8 cellular contexts compared by ENCODE assay signal in the genomic region with DNA sequence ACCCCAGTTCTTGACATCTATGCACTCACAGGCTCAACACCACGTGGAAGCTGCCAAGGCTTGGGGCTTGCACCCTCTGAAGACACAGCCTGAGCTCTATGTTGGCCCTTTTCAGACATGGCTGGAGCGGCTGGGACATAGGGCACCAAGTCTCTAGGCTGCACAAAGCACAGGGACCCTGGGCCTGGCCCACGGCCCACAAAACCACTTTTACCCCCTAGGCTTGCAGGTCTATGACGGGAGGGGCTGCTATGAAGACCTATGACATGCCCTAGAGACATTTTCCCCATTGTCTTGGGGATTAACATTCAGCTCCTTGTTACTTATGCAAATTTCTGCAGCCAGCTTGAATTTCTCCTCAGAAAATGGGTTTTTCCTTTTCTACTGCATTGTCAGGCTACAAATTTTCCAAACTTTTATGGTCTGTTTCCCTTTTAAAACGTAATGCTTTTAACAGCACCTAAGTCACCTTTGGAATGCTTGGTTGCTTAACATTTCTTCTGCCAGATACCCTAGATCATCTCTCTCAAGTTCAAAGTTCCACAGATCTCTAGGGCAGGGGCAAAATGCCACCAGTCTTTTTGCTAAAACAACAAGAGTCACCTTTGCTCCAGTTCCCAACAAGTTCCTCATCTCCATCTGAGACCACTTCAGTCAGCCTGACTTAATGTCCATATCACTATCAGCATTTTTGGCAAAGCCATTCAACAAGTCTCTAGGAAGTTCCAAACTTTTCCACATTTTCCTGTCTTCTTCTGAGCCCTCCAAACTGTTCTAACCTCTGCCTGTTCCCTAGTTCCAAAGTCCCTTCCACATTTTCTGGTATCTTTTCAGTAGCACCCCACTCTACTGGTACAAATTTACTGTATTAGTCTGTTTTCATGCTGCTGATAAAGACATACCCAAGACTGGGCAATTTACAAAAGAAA.
DNase-seq lines count a peak whose midpoint lies in the region; ATAC-seq, FAIRE-seq and TF ChIP-seq lines count a peak whose summit lies in the region.
"Not testable (repeated sequence)": the region's sequence is repeated elsewhere in the genome, so short reads cannot be mapped to it uniquely, and the experiment has no call there.

No MANE protein-coding gene starts in this region.

- H3K27ac Mint-ChIP-seq in Caco-2 (ENCODE audit: unreplicated experiment) (peak overlapping the region; percentile 34), endothelial cell (ENCODE audit: unreplicated experiment) (peak overlapping the region; percentile 30), neural crest cell (ENCODE audit: unreplicated experiment) (peak overlapping the region; percentile 64)

- 79% methylated on average over 5 of the region's 5 CpGs for WGBS in hepatocyte (ENCODE audit: low lambda C conversion rate, missing lambda C conversion rate)
- WGBS in liver = 48% methylated on average over 5 of the region's 5 CpGs
- 13% methylated on average over 1 of the region's 5 CpGs for WGBS in right lobe of liver (ENCODE audit: insufficient coverage, low coverage, low lambda C conversion rate, missing lambda C conversion rate)

- H3K9me2 ChIP-seq in hepatocyte (replicated peaks; ENCODE audit: insufficient read depth) = not testable (repeated sequence)

- H3K4me1 ChIP-seq in Caco-2 = peaks cover 12% of the 10 kb centered on the region
- not testable (repeated sequence) for H3K4me1 ChIP-seq in hepatocyte (ENCODE audit: insufficient read depth); kidney (ENCODE audit: control insufficient read depth in 1 of 2, insufficient read depth in 1 of 2, low read depth in 1 of 2, low read length in 2 of 2)
- H3K4me1 ChIP-seq in liver (ENCODE audit: control insufficient read depth in 4 of 4, insufficient read depth in 4 of 4, low read length in 3 of 4) = peaks cover 6 to 28% (median 20%) of the 10 kb centered on the region in 4 donors
- H3K4me1 ChIP-seq in right lobe of liver = peaks cover 0 to 24% (median 10%) of the 10 kb centered on the region in 4 donors

- CTCF ChIA-PET in Caco-2 (lab: Charles Lee) = not testable (repeated sequence)

- H3K4me3 Mint-ChIP-seq in Caco-2 (ENCODE audit: unreplicated experiment); neural crest cell: not testable (repeated sequence)
- peak overlapping the region; percentile 77 for H3K4me3 Mint-ChIP-seq in endothelial cell (ENCODE audit: unreplicated experiment)

- not testable (repeated sequence) for TF ChIP-seq CTCF in Caco-2 (IDR thresholded peaks at IDR 0.05; ENCODE audit: insufficient read depth in 1 of 2, low read depth in 1 of 2, low read length in 1 of 2, severe bottlenecking in 1 of 2, unreplicated experiment in 1 of 2); endothelial cell (IDR thresholded peaks at IDR 0.05; ENCODE audit: unreplicated experiment); hepatocyte (IDR thresholded peaks at IDR 0.05; ENCODE audit: poor library complexity); kidney (IDR thresholded peaks at IDR 0.05; ENCODE audit: borderline replicate concordance, extremely low read depth, insufficient read depth); liver (IDR thresholded peaks at IDR 0.05; ENCODE audit: low read depth, low read length, missing input control); right lobe of liver (IDR thresholded peaks at IDR 0.05); neural crest cell (conservative IDR thresholded peaks at IDR 0.05)

- not testable (repeated sequence) for BruUV-seq in Caco-2 (replicated peaks; lab: Mats Ljungman, UMichigan)

- not testable (repeated sequence) for H3K27me3 ChIP-seq in Caco-2 (replicated peaks; ENCODE audit: control insufficient read depth, insufficient read depth, low read length); hepatocyte; liver (ENCODE audit: control insufficient read depth in 4 of 4, insufficient read depth in 4 of 4, low read length in 3 of 4); right lobe of liver

- not testable (repeated sequence) for H3K27me3 Mint-ChIP-seq in Caco-2 (ENCODE audit: insufficient read depth, unreplicated experiment); endothelial cell (ENCODE audit: unreplicated experiment); neural crest cell (ENCODE audit: low read depth)

- H3K36me3 Mint-ChIP-seq in Caco-2 (ENCODE audit: insufficient read depth, unreplicated experiment) (peaks cover 39% of the 10 kb centered on the region), endothelial cell (ENCODE audit: low read depth, unreplicated experiment) (peaks cover 42% of the 10 kb centered on the region)
- not testable (repeated sequence) for H3K36me3 Mint-ChIP-seq in neural crest cell (ENCODE audit: low read depth)

- not testable (repeated sequence) for H3K4me3 ChIP-seq in Caco-2 (ENCODE audit: low read depth, low read length); hepatocyte; kidney (ENCODE audit: low read length in 2 of 2); right lobe of liver
- peak overlapping the region in 1 of 3 donors; percentile 7 for H3K4me3 ChIP-seq in liver (ENCODE audit: low read depth in 1 of 3, low read length in 3 of 3)

- H2AFZ ChIP-seq in hepatocyte = not testable (repeated sequence)

- not testable (repeated sequence) for TF ChIP-seq POLR2A in right lobe of liver (IDR thresholded peaks at IDR 0.05)

- DNase-seq in Caco-2; endothelial cell (ENCODE audit: low spot score); hepatocyte (ENCODE audit: low spot score); kidney; neural crest cell (ENCODE audit: low read depth, low spot score): not testable (repeated sequence)
- DNase-seq in left lobe of liver (ENCODE audit: low spot score) (peak; percentile 71), right lobe of liver (peak in 1 of 3 donors; percentile 65)

- not testable (repeated sequence) for H3K4me2 ChIP-seq in hepatocyte

- POLR2A ChIA-PET in Caco-2 (lab: Charles Lee) = not testable (repeated sequence)

- H3K9ac ChIP-seq in kidney (ENCODE audit: low read length in 2 of 2); liver (ENCODE audit: low read depth in 1 of 2, low read length in 2 of 2): not testable (repeated sequence)

- H3K27ac ChIP-seq in hepatocyte (peak overlapping the region; percentile 27), kidney (ENCODE audit: low read depth in 2 of 2, low read length in 2 of 2) (peak overlapping the region; percentile 28 to 63), right lobe of liver (peak overlapping the region in 2 of 3 donors; percentile 49 to 55)
- not testable (repeated sequence) for H3K27ac ChIP-seq in liver (ENCODE audit: low read depth in 1 of 2, low read length in 2 of 2)

- H3K9me3 Mint-ChIP-seq in Caco-2 (ENCODE audit: unreplicated experiment) (peaks cover 14% of the 10 kb centered on the region), endothelial cell (ENCODE audit: unreplicated experiment) (peaks cover 10% of the 10 kb centered on the region)
- not testable (repeated sequence) for H3K9me3 Mint-ChIP-seq in neural crest cell

- not testable (repeated sequence) for H4K20me1 ChIP-seq in hepatocyte (ENCODE audit: insufficient read depth, poor library complexity, severe bottlenecking)

- ATAC-seq in left lobe of liver (peak; percentile 62), right lobe of liver (peak; percentile 33 to 65 (median 56))

- not testable (repeated sequence) for H3K36me3 ChIP-seq in Caco-2 (ENCODE audit: control insufficient read depth, insufficient read depth, low read length); hepatocyte (replicated peaks; ENCODE audit: insufficient read depth, low read depth); kidney (ENCODE audit: control insufficient read depth in 1 of 2, insufficient read depth in 2 of 2, low read length in 2 of 2); liver (ENCODE audit: control insufficient read depth in 4 of 4, insufficient read depth in 3 of 4, low read depth in 1 of 4, low read length in 3 of 4); right lobe of liver

- peaks cover 12% of the 10 kb centered on the region for H3K4me1 Mint-ChIP-seq in Caco-2 (ENCODE audit: low read depth, unreplicated experiment)
- not testable (repeated sequence) for H3K4me1 Mint-ChIP-seq in endothelial cell (ENCODE audit: unreplicated experiment); neural crest cell

- TF ChIP-seq RAD21 in liver (IDR thresholded peaks at IDR 0.05) = peak in 1 of 2 donors; percentile 25

- H3K79me2 ChIP-seq in hepatocyte = not testable (repeated sequence)

- intact Hi-C loops in Caco-2 (cut with micrococcal nuclease; ENCODE audit: unreplicated experiment); kidney (cut with DNase I); right lobe of liver (cut with DNase I): not testable (repeated sequence)

- FAIRE-seq in kidney (lab: Jason Lieb, UNC) = peak; percentile 21

- H3K9me3 ChIP-seq in Caco-2 = peaks cover 23% of the 10 kb centered on the region
- H3K9me3 ChIP-seq in hepatocyte (ENCODE audit: low read depth); kidney (ENCODE audit: control insufficient read depth in 1 of 2, low read length in 2 of 2); liver (ENCODE audit: control insufficient read depth in 4 of 4, low read length in 3 of 4); right lobe of liver: not testable (repeated sequence)

TF ChIP-seq in liver, 16 proteins besides CTCF, POLR2A, EP300 and RAD21 (continues in another document):
- peak; percentile 89 for TF ChIP-seq RXRA (IDR thresholded peaks at IDR 0.05)
- TF ChIP-seq, protein P1, sequence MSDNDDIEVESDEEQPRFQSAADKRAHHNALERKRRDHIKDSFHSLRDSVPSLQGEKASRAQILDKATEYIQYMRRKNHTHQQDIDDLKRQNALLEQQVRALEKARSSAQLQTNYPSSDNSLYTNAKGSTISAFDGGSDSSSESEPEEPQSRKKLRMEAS (IDR thresholded peaks at IDR 0.05) = peak; percentile 41
- peak; percentile 82 for TF ChIP-seq HNF4G (IDR thresholded peaks at IDR 0.05)
